ENCODE assay signal across 8 cellular contexts in genomic region chr7:151759591-151760042, GRCh38.
DNase-seq lines count a peak whose midpoint lies in the region; ATAC-seq and TF ChIP-seq lines count a peak whose summit lies in the region.

No MANE protein-coding gene starts in this region.

- H3K36me3 ChIP-seq in CD4-positive, CD25-positive, alpha-beta regulatory T cell (ENCODE audit: control insufficient read depth, insufficient read depth, low read length), result no peaks in the 10 kb centered on the region

- peaks cover 16% of the 10 kb centered on the region for H3K4me1 ChIP-seq in CD4-positive, CD25-positive, alpha-beta regulatory T cell (ENCODE audit: control insufficient read depth, insufficient read depth, low read length, poor library complexity, severe bottlenecking)

- peaks cover 7 to 42% (median 27%) of the 10 kb centered on the region in 4 donors for H3K4me1 Mint-ChIP-seq in CD4-positive, CD25-positive, alpha-beta regulatory T cell

- no peaks in the 10 kb centered on the region for H3K36me3 Mint-ChIP-seq in CD4-positive, CD25-positive, alpha-beta regulatory T cell

- no peak overlapping the region for H3K4me3 ChIP-seq in CD4-positive, CD25-positive, alpha-beta regulatory T cell (ENCODE audit: low read depth, low read length)
- H3K4me3 ChIP-seq in WI38 (ENCODE audit: low read depth, low read length), result no peak overlapping the region

- DNase-seq in CD4-positive, CD25-positive, alpha-beta regulatory T cell, result peak; percentile 33 to 60 (median 51)
- DNase-seq in NCI-H1694 treated with DMSO at 0.1 percent for 48 hours (lab: John Stamatoyannopoulos, UW), result peak; percentile 53
- peak; percentile 54 for DNase-seq in central memory CD4-positive, alpha-beta T cell
- peak; percentile 46 for DNase-seq in kidney glomerular epithelial cell (lab: John Stamatoyannopoulos, UW)
- DNase-seq in stimulated activated CD4-positive, alpha-beta T cell treated with anti-CD3 and anti-CD28 coated beads, TNF-alpha, amount 100 ng/mL, for 1 hour (ENCODE audit: low read depth in 3 of 3, low spot score in 1 of 3), result peak in 2 of 3 donors; percentile 22 to 33

- H3K9me3 Mint-ChIP-seq in CD4-positive, CD25-positive, alpha-beta regulatory T cell, result no peaks in the 10 kb centered on the region

- ATAC-seq in CD4-positive, CD25-positive, alpha-beta regulatory T cell (ENCODE audit: low read depth in 2 of 2), result peak; percentile 25 to 38
- peak; percentile 62 for ATAC-seq in GM21423 (IDR thresholded peaks at IDR 0.05; ENCODE audit: unreplicated experiment)
- ATAC-seq in HG02970 (IDR thresholded peaks at IDR 0.05; ENCODE audit: low FRiP score, unreplicated experiment), result no peak

- peak overlapping the region in 1 of 3 donors; percentile 42 for H3K27ac Mint-ChIP-seq in CD4-positive, CD25-positive, alpha-beta regulatory T cell

- peak overlapping the region in 1 of 4 donors; percentile 6 for H3K4me3 Mint-ChIP-seq in CD4-positive, CD25-positive, alpha-beta regulatory T cell

- H3K27ac ChIP-seq in CD4-positive, CD25-positive, alpha-beta regulatory T cell (ENCODE audit: insufficient read depth, low read length, poor library complexity, severe bottlenecking), result no peak overlapping the region

- H3K27me3 Mint-ChIP-seq in CD4-positive, CD25-positive, alpha-beta regulatory T cell, result no peaks in the 10 kb centered on the region

- TF ChIP-seq CTCF in WI38 (IDR thresholded peaks at IDR 0.05; ENCODE audit: low read depth, low read length), result peak; percentile 93

- no peaks in the 10 kb centered on the region for H3K9me3 ChIP-seq in CD4-positive, CD25-positive, alpha-beta regulatory T cell (ENCODE audit: control insufficient read depth in 2 of 2, low read length in 2 of 2)

- H3K27me3 ChIP-seq in CD4-positive, CD25-positive, alpha-beta regulatory T cell (ENCODE audit: control insufficient read depth, insufficient read depth, low read length), result no peaks in the 10 kb centered on the region
